ENCODE assay signal across 8 cellular contexts in the genomic region with DNA sequence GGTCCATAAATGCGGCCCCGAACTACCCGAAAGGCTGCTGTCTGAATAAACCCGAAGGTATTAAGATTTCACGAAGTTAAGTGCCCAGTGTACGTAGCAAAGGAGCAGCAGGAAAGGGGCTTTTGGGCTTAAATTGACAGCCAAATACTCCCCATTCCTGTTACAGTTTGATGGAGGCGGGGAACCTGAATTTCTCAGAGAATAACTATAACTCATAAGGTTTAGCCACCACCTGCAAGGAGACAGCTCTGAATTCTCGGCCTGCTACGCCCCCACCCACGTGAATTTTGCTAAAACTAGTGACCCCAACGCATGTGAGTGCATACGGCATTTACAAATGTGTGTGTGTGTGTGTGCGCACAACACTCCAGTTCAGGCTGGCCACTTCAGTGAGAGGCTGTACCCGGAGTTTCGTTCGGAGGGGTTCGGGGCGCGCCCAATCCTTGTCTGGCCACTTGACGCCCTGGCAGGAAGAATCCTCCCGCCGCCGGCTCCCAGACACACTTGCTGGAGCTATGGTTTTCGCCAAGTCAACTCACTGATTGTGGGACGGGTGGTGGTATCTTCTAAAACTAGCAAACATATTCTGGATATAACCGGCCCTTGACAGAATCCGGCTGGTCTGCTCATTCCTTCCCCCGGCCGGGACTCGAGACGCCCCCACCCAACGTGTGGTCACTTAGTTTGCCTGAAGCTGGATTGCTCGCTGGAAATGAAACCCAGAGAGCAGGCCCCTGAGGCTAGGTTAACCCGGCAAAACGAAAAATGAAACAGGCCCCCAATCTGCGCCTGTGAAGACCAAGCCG. TPM values are rescaled to one million over a fixed set of nuclear protein-coding genes. Genes with fewer than 3 reads are reported as not detected.
A peak's percentile ranks its signal among the peaks of the same experiment; 100 is the strongest.
DNase-seq lines count a peak whose midpoint lies in the region; ATAC-seq, FAIRE-seq and TF ChIP-seq lines count a peak whose summit lies in the region.

No MANE protein-coding gene starts in this region.

- H3K9me3 ChIP-seq in CD4-positive, alpha-beta T cell (ENCODE audit: control insufficient read depth, low read length) = no peaks in the 10 kb centered on the region
- H3K9me3 ChIP-seq in IMR-90 (ENCODE audit: control insufficient read depth, insufficient read depth, low read length) = peaks cover 13% of the 10 kb centered on the region; the same call in 1 of the 2 replicates
- H3K9me3 ChIP-seq in H1 (ENCODE audit: insufficient read depth in 2 of 2, low read depth in 1 of 2, low read length in 1 of 2) = peaks cover 0 to 7% of the 10 kb centered on the region in 2 experiments; a peak in 1 of 4 replicates
- no peaks in the 10 kb centered on the region for H3K9me3 ChIP-seq in neural cell (ENCODE audit: low read length)
- H3K9me3 ChIP-seq in PC-3 (ENCODE audit: low read length) = no peaks in the 10 kb centered on the region

- no peak for TF ChIP-seq POLR2A in IMR-90 (IDR thresholded peaks at IDR 0.05; ENCODE audit: low read depth, low read length)
- no peak for TF ChIP-seq POLR2A in H1 (IDR thresholded peaks at IDR 0.05; ENCODE audit: control extremely low read depth in 1 of 2, low read depth in 2 of 2, low read length in 2 of 2)

- H2BK15ac ChIP-seq in IMR-90 (ENCODE audit: low read depth, low read length) (no peak overlapping the region), H1 (ENCODE audit: low read length) (no peak overlapping the region; the same call in 1 of the 2 replicates)

- no peaks in the 10 kb centered on the region for H3K27me3 Mint-ChIP-seq in CD4-positive, alpha-beta T cell

- H3K14ac ChIP-seq in IMR-90 (replicated peaks; ENCODE audit: low read depth, low read length) = no peak overlapping the region
- no peak overlapping the region for H3K14ac ChIP-seq in H1 (ENCODE audit: insufficient read length)

- POLR2A ChIA-PET in CD4-positive, alpha-beta T cell (lab: Charles Lee) = interaction anchor here (0.8 to 6.8 kb wide), 8 partner anchors 7 to 184 kb away, joined by 3 to 96 read pairs (median 8); no protein-coding TSS in a partner anchor
- POLR2A ChIA-PET in IMR-90 (lab: Charles Lee; ENCODE audit: unreplicated experiment) (no interaction called here), H1 (lab: Charles Lee; ENCODE audit: partially characterized antibody) (interaction anchor here (0.7 to 2.2 kb wide), 3 partner anchors 10 to 350 kb away, joined by 3 to 9 read pairs (median 3); a partner anchor contains a TSS), PC-3 (lab: Charles Lee; ENCODE audit: unreplicated experiment) (no interaction called here)

- peaks cover 47% of the 10 kb centered on the region for H3K36me3 Mint-ChIP-seq in CD4-positive, alpha-beta T cell (ENCODE audit: low read depth)

- H3K79me1 ChIP-seq in IMR-90 (ENCODE audit: low read depth in 1 of 2, low read length in 2 of 2) = no peaks in the 10 kb centered on the region
- no peaks in the 10 kb centered on the region for H3K79me1 ChIP-seq in H1 (ENCODE audit: low read depth, low read length)

- no peak overlapping the region for H4K8ac ChIP-seq in IMR-90 (ENCODE audit: low read depth in 2 of 2, low read length in 2 of 2)
- no peak overlapping the region; the same call in none of the 2 replicates for H4K8ac ChIP-seq in H1 (ENCODE audit: extremely low read depth, insufficient read depth, low read length)

- H3K27me3 ChIP-seq in CD4-positive, alpha-beta T cell (ENCODE audit: control insufficient read depth, insufficient read depth, low read length) = no peaks in the 10 kb centered on the region
- peaks cover 94% of the 10 kb centered on the region for H3K27me3 ChIP-seq in IMR-90 (ENCODE audit: control insufficient read depth, insufficient read depth, low read length)
- peaks cover 78 to 98% (median 93%) of the 10 kb centered on the region in 4 experiments for H3K27me3 ChIP-seq in H1 (replicated peaks in 1 of 4; ENCODE audit: control insufficient read depth in 3 of 4, extremely low read depth in 1 of 4, insufficient read depth in 3 of 4, low read length in 3 of 4)
- H3K27me3 ChIP-seq in neural cell (ENCODE audit: insufficient read depth, low read depth, low read length) = peaks cover 99% of the 10 kb centered on the region
- peaks cover 22% of the 10 kb centered on the region for H3K27me3 ChIP-seq in PC-3 (ENCODE audit: low read length)

- no TSS peak for BruUV-seq in IMR-90 (replicated peaks; lab: Mats Ljungman, UMichigan)
- BruUV-seq in PC-3 (replicated peaks; lab: Mats Ljungman, UMichigan) = no TSS peak

- in situ Hi-C loops in IMR-90 (cut with MboI; ENCODE audit: low sequenced_read_pairs) = no loop called here

- H4K20me1 ChIP-seq in IMR-90 (ENCODE audit: insufficient read depth, low read length) (peaks cover 17% of the 10 kb centered on the region), H1 (replicated peaks in 1 of 2; ENCODE audit: control insufficient read depth in 1 of 2, insufficient read depth in 2 of 2, low read length in 2 of 2) (peaks cover 1 to 15% of the 10 kb centered on the region in 2 experiments), neural cell (ENCODE audit: insufficient read depth) (no peaks in the 10 kb centered on the region), PC-3 (ENCODE audit: low read length) (no peaks in the 10 kb centered on the region)

- no peak overlapping the region for H3K18ac ChIP-seq in IMR-90 (ENCODE audit: low read depth, low read length)
- H3K18ac ChIP-seq in H1 (ENCODE audit: extremely low read depth, low read length) = no peak overlapping the region

- no peak overlapping the region for H2BK12ac ChIP-seq in H1 (ENCODE audit: low read depth, low read length)

- H3K9me2 ChIP-seq in neural cell (ENCODE audit: insufficient read depth, low read length) = no peaks in the 10 kb centered on the region
- H3K9me2 ChIP-seq in PC-3 (replicated peaks; ENCODE audit: low read length) = no peaks in the 10 kb centered on the region

- H3K9me3 Mint-ChIP-seq in CD4-positive, alpha-beta T cell = no peaks in the 10 kb centered on the region

- no peak overlapping the region for H2BK120ac ChIP-seq in IMR-90 (ENCODE audit: low read depth, low read length)
- H2BK120ac ChIP-seq in H1 (replicated peaks; ENCODE audit: low read depth, low read length) = no peak overlapping the region

- H3K79me2 ChIP-seq in H1 (ENCODE audit: control insufficient read depth in 1 of 2, insufficient read depth in 2 of 2, low read length in 2 of 2) (no peaks in the 10 kb centered on the region), neural cell (replicated peaks; ENCODE audit: insufficient read depth, low read length) (no peaks in the 10 kb centered on the region), PC-3 (ENCODE audit: low read length) (no peaks in the 10 kb centered on the region)

- H3K4me3 ChIP-seq in IMR-90 (ENCODE audit: insufficient read depth, low read depth, low read length) (no peak overlapping the region), H1 (ENCODE audit: extremely low read depth in 1 of 4, insufficient read depth in 2 of 4, low read depth in 3 of 4, low read length in 4 of 4) (peak overlapping the region in 3 of 4 experiments; percentile 15 to 63 (median 39); a peak in 6 of 8 replicates), neural cell (ENCODE audit: low read length) (no peak overlapping the region), PC-3 (ENCODE audit: low read length) (no peak overlapping the region)

- H2BK20ac ChIP-seq in IMR-90 (ENCODE audit: low read depth, low read length) (no peak overlapping the region), H1 (ENCODE audit: low read length) (no peak overlapping the region)

- H3K4ac ChIP-seq in IMR-90 (ENCODE audit: low read depth, low read length) = no peak overlapping the region
- no peak overlapping the region for H3K4ac ChIP-seq in H1 (replicated peaks; ENCODE audit: insufficient read length, low read depth, low read length)

- H3K4me2 ChIP-seq in IMR-90 (ENCODE audit: low read depth, low read length) (peak overlapping the region; percentile 28; the same call in 1 of the 2 replicates), H1 (ENCODE audit: insufficient read depth in 1 of 2, low read depth in 2 of 2, low read length in 2 of 2) (peak overlapping the region; percentile 81 to 97), neural cell (ENCODE audit: low read length) (no peak overlapping the region), PC-3 (ENCODE audit: low read length) (no peak overlapping the region)

- no peak for FAIRE-seq in H1 (lab: Jason Lieb, UNC)

- H3K9ac ChIP-seq in IMR-90 (ENCODE audit: low read depth, low read length) (no peak overlapping the region), H1 (replicated peaks in 1 of 4; ENCODE audit: extremely low read depth in 1 of 4, low read depth in 3 of 4, low read length in 3 of 4) (no peak overlapping the region), neural cell (ENCODE audit: low read length) (no peak overlapping the region), PC-3 (ENCODE audit: low read length) (no peak overlapping the region)

- WGBS in IMR-90 (ENCODE audit: extremely low coverage in 2 of 2, insufficient read length in 1 of 2), 2 experiments = 8% methylated on average over 2 of the region's 37 CpGs; no CpG with 5 or more reads in 1 of the 2 experiments
- 7% methylated on average over 35 of the region's 37 CpGs; no CpG with 5 or more reads in 1 of the 2 experiments for WGBS in H1 (ENCODE audit: extremely low coverage in 1 of 2, insufficient coverage in 1 of 2, insufficient read length in 1 of 2, insufficient replicate concordance in 2 of 2, low coverage in 1 of 2, low lambda C conversion rate in 2 of 2, missing lambda C conversion rate in 1 of 2), 2 experiments

- DNase-seq in CD4-positive, alpha-beta T cell = no peak
- DNase-seq in IMR-90 (no peak), H1 (ENCODE audit: low read depth in 1 of 2, low spot score in 2 of 2) (peak in 1 of 2 experiments; percentile 54), pons (ENCODE audit: low spot score) (no peak), NCI-H226 (no peak), PC-3 (no peak)

- H2AK5ac ChIP-seq in IMR-90 (ENCODE audit: low read depth, low read length) (no peak overlapping the region), H1 (ENCODE audit: low read depth, low read length) (no peak overlapping the region)

- TF ChIP-seq EP300 in H1 (IDR thresholded peaks at IDR 0.05; ENCODE audit: borderline replicate concordance in 1 of 2, low read depth in 2 of 2, low read length in 2 of 2) (no peak), neural cell (conservative IDR thresholded peaks at IDR 0.05; ENCODE audit: poor library complexity, severe bottlenecking) (no peak)

- H4K91ac ChIP-seq in IMR-90 (ENCODE audit: insufficient read depth, low read depth, low read length) = no peak overlapping the region
- no peak overlapping the region for H4K91ac ChIP-seq in H1 (replicated peaks; ENCODE audit: insufficient read length, low read length)

- dilution Hi-C loops in IMR-90 (cut with HindIII; ENCODE audit: low sequenced_read_pairs, unreplicated experiment) = no loop called here

- peak overlapping the region; percentile 5 for H2AK9ac ChIP-seq in IMR-90 (replicated peaks; ENCODE audit: low read depth, low read length, poor library complexity)

- H3F3A ChIP-seq in neural cell (ENCODE audit: insufficient read depth, low read length, poor library complexity, severe bottlenecking) (no peaks in the 10 kb centered on the region), PC-3 (ENCODE audit: low read length, unreplicated experiment) (no peaks in the 10 kb centered on the region)

- H2AFZ ChIP-seq in IMR-90 (replicated peaks; ENCODE audit: low read length, poor library complexity) (peak overlapping the region; percentile 79), H1 (ENCODE audit: low read length) (no peak overlapping the region), neural cell (ENCODE audit: low read depth, low read length) (no peak overlapping the region), PC-3 (ENCODE audit: low read length) (no peak overlapping the region)

- H4K5ac ChIP-seq in IMR-90 (ENCODE audit: low read depth, low read length) (no peak overlapping the region), H1 (ENCODE audit: insufficient read length, low read depth, low read length) (no peak overlapping the region)

- CTCF ChIA-PET in CD4-positive, alpha-beta T cell (lab: Charles Lee) = interaction anchor here (1.7 to 6.0 kb wide), 2 partner anchors 56 to 171 kb away, joined by 5 to 50 read pairs; no protein-coding TSS in a partner anchor
- CTCF ChIA-PET in IMR-90 (lab: Yijun Ruan, JAX) = no interaction called here
- CTCF ChIA-PET in H1 (lab: Charles Lee; ENCODE audit: partially characterized antibody) = interaction anchor here (0.8 to 2.6 kb wide), 3 partner anchors 64 to 351 kb away, joined by 3 to 6 read pairs (median 5); no protein-coding TSS in a partner anchor
- CTCF ChIA-PET in PC-3 (lab: Charles Lee) = no interaction called here

- H2BK5ac ChIP-seq in IMR-90 (ENCODE audit: low read depth, low read length, poor library complexity, severe bottlenecking) (no peak overlapping the region), H1 (ENCODE audit: low read depth, low read length) (no peak overlapping the region)

- no peak for TF ChIP-seq CTCF in CD4-positive, alpha-beta T cell (IDR thresholded peaks at IDR 0.05)
- TF ChIP-seq CTCF in IMR-90 (conservative IDR thresholded peaks at IDR 0.05; ENCODE audit: low read depth, low read length) (no peak), H1 (IDR thresholded peaks at IDR 0.05; ENCODE audit: control extremely low read depth in 1 of 3, insufficient read depth in 1 of 3, low read depth in 1 of 3, low read length in 3 of 3) (no peak), neural cell (IDR thresholded peaks at IDR 0.05; ENCODE audit: poor library complexity, severe bottlenecking) (no peak), PC-3 (conservative IDR thresholded peaks at IDR 0.05; ENCODE audit: low read depth, low read length) (no peak)

- no peak overlapping the region for H3K23ac ChIP-seq in IMR-90 (ENCODE audit: low read depth, low read length)
- H3K23ac ChIP-seq in H1 (ENCODE audit: insufficient read length) = no peak overlapping the region

- H3K4me1 ChIP-seq in IMR-90 (ENCODE audit: control insufficient read depth, insufficient read depth, low read length) (peaks cover 8% of the 10 kb centered on the region), H1 (replicated peaks in 1 of 4; ENCODE audit: control insufficient read depth in 3 of 4, insufficient read depth in 4 of 4, low read length in 3 of 4) (peaks cover 0 to 54% (median 27%) of the 10 kb centered on the region in 4 experiments; a peak in 6 of 7 replicates), PC-3 (ENCODE audit: insufficient read depth, low read length) (peaks cover 13% of the 10 kb centered on the region; the same call in 1 of the 2 replicates)

- intact Hi-C loops in CD4-positive, alpha-beta T cell (cut with DNase I, micrococcal nuclease) = no loop called here
- intact Hi-C loops in IMR-90 (cut with micrococcal nuclease) = loop anchor here (10.0 kb wide), 1 partner anchor 353 kb away; a partner anchor contains a TSS
- intact Hi-C loops in PC-3 (cut with micrococcal nuclease) = loop anchor here (10.0 kb wide), 1 partner anchor 103 kb away; no protein-coding TSS in a partner anchor

- TF ChIP-seq RAD21 in IMR-90 (IDR thresholded peaks at IDR 0.05; ENCODE audit: low read length) (no peak), H1 (IDR thresholded peaks at IDR 0.05 in 1 of 2, conservative IDR thresholded peaks at IDR 0.05 in 1 of 2; ENCODE audit: low read depth in 2 of 2, low read length in 2 of 2) (no peak), neural cell (conservative IDR thresholded peaks at IDR 0.05) (no peak)

- H3K56ac ChIP-seq in IMR-90 (ENCODE audit: extremely low read depth, insufficient read depth, low read length) = no peak overlapping the region
- no peak overlapping the region for H3K56ac ChIP-seq in H1 (replicated peaks; ENCODE audit: insufficient read length, low read depth, low read length)

- H3K4me3 Mint-ChIP-seq in CD4-positive, alpha-beta T cell = peak overlapping the region; percentile 90

- no peak overlapping the region for H3K27ac ChIP-seq in CD4-positive, alpha-beta T cell (ENCODE audit: low read depth, low read length)
- no peak overlapping the region for H3K27ac ChIP-seq in IMR-90 (ENCODE audit: insufficient read depth, low read length)
- H3K27ac ChIP-seq in H1 (ENCODE audit: low read depth, low read length) = no peak overlapping the region
- H3K27ac ChIP-seq in neural cell (ENCODE audit: low read length) = no peak overlapping the region
- no peak overlapping the region for H3K27ac ChIP-seq in PC-3 (ENCODE audit: low read length)

- H3K36me3 ChIP-seq in IMR-90 (ENCODE audit: control insufficient read depth, insufficient read depth, low read length) (no peaks in the 10 kb centered on the region), H1 (ENCODE audit: control insufficient read depth in 2 of 4, insufficient read depth in 4 of 4, low read length in 3 of 4) (peaks cover 0 to 8% (median 0%) of the 10 kb centered on the region in 4 experiments; a peak in 1 of 8 replicates), neural cell (ENCODE audit: insufficient read depth, low read length) (no peaks in the 10 kb centered on the region), PC-3 (ENCODE audit: low read depth, low read length) (no peaks in the 10 kb centered on the region)

- H3K4me1 Mint-ChIP-seq in CD4-positive, alpha-beta T cell (ENCODE audit: low read depth) = peaks cover 52% of the 10 kb centered on the region

- ATAC-seq in CD4-positive, alpha-beta T cell (ENCODE audit: poor library complexity) = no peak
- ATAC-seq in IMR-90 (ENCODE audit: low read depth) (no peak), GM21528 (IDR thresholded peaks at IDR 0.05; ENCODE audit: low FRiP score, unreplicated experiment) (no peak), PC-3 (no peak)

- peaks cover 25% of the 10 kb centered on the region; the same call in 1 of the 2 replicates for H3K23me2 ChIP-seq in H1 (ENCODE audit: low read depth, low read length)

- H3K9me1 ChIP-seq in IMR-90 (ENCODE audit: insufficient read depth, low read length) = no peaks in the 10 kb centered on the region

- peak overlapping the region; percentile 85 for H3K27ac Mint-ChIP-seq in CD4-positive, alpha-beta T cell

RNA-seq across cellular contexts. Expression of a gene that starts 4.9 kb away (rescaled TPM):
- total RNA-seq in CD4-positive, alpha-beta T cell = 10 to 100 TPM; 13.0 to 15.3 TPM
- under 0.01 TPM in 2 replicates for total RNA-seq in IMR-90 (2012; rRNA removed)
- polyA plus RNA-seq in IMR-90 (2012; rRNA removed) = 0.16 and 0.21 TPM in 2 replicates
- polyA plus RNA-seq in IMR-90 (2012; cell fraction: cytosol; rRNA removed) = 0.05 and 0.12 TPM in 2 replicates
- 0.85 and 1.0 TPM in 2 replicates for polyA plus RNA-seq in IMR-90 (2012; cell fraction: nucleus; rRNA removed; ENCODE audit: low replicate concordance)
- total RNA-seq in H1 (2021; fragmentation: NEBNext Ultra II Directional; extraction: Animal tissue kit (Norgen Biotek cat#: 25700)) = 0.17 and 0.19 TPM in 2 replicates
- polyA plus RNA-seq in H1 (2011; rRNA removed) = 0.08 TPM in 2 replicates
- 0.09 TPM for polyA plus RNA-seq in H1 (2011; cell fraction: cytosol; rRNA removed)
- 0.16 TPM for polyA plus RNA-seq in H1 (2011; cell fraction: nucleus; rRNA removed)
- polyA plus RNA-seq in H1 (2012, experiment 1 of 2) = 0.08 to 0.17 TPM (median 0.08 TPM) in 3 of 4 replicates, not detected in the other
- not detected for polyA plus RNA-seq in H1 (2012, experiment 2 of 2)
- 0.04 TPM for polyA plus RNA-seq in H1 (2013, experiment 1 of 2)
- polyA plus RNA-seq in H1 (2013, experiment 2 of 2) = 0.06 TPM
- 0.15 and 0.28 TPM in 2 replicates for polyA minus RNA-seq in H1 (2011; rRNA and poly(A)+ RNA removed)
- not detected for polyA minus RNA-seq in H1 (2011; cell fraction: cytosol; rRNA and poly(A)+ RNA removed)
- polyA minus RNA-seq in H1 (2011; cell fraction: nucleus; rRNA and poly(A)+ RNA removed) = not detected
- polyA plus RNA-seq in neural cell = not detected in 2 replicates
- not detected in 2 replicates for polyA minus RNA-seq in neural cell
- total RNA-seq in PC-3 (2014; rRNA removed) = 0.29 and 0.84 TPM in 2 replicates

Comparison
In these comparisons a context has a peak if more than half of its experiments do, and no peak if none do; other contexts are left out.
1. H3K4me2 ChIP-seq: peak in IMR-90 (single experiment) and H1 (2 of 2); none in neural cell (single experiment) and PC-3 (single experiment).
2. H3K4me3 ChIP-seq: peak in H1 (3 of 4); none in IMR-90 (single experiment), neural cell (single experiment) and PC-3 (single experiment).
3. CTCF ChIA-PET loops: an anchor here in CD4-positive, alpha-beta T cell (1.7 to 6.0 kb wide) and H1 (0.8 to 2.6 kb wide); none called in IMR-90 and PC-3.
4. POLR2A ChIA-PET loops: an anchor here in CD4-positive, alpha-beta T cell (0.8 to 6.8 kb wide) and H1 (0.7 to 2.2 kb wide); none called in IMR-90 and PC-3.
5. intact Hi-C loops: an anchor here in IMR-90 (10.0 kb wide) and PC-3 (10.0 kb wide); none called in CD4-positive, alpha-beta T cell.